In the genomic region with DNA sequence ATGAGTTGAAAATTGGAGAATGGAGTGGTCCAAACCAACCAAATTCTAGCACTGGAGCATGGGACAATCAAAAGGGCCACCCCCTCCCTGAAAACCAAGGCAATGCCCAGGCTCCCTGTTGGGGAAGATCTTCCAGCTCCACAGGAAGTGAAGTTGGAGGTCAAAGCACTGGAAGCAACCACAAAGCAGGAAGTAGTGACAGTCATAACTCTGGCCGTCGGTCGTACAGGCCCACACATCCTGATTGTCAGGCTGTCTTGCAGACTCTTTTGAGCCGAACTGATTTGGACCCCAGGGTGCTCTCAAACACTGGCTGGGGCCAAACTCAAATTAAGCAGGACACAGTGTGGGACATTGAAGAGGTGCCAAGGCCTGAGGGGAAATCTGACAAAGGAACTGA, we compare ENCODE assay signal across 1 cellular context.
TF ChIP-seq lines count a peak whose summit lies in the region.

No MANE protein-coding gene starts in this region.

TF ChIP-seq in GM12878, 131 proteins besides CTCF, POLR2A, EP300 and RAD21:
- TF ChIP-seq CHD4 (IDR thresholded peaks at IDR 0.05) = no peak
- no peak for TF ChIP-seq MYC (IDR thresholded peaks at IDR 0.05; ENCODE audit: insufficient read depth, insufficient read length, insufficient replicate concordance, low read length, severe bottlenecking)
- TF ChIP-seq, protein P1, sequence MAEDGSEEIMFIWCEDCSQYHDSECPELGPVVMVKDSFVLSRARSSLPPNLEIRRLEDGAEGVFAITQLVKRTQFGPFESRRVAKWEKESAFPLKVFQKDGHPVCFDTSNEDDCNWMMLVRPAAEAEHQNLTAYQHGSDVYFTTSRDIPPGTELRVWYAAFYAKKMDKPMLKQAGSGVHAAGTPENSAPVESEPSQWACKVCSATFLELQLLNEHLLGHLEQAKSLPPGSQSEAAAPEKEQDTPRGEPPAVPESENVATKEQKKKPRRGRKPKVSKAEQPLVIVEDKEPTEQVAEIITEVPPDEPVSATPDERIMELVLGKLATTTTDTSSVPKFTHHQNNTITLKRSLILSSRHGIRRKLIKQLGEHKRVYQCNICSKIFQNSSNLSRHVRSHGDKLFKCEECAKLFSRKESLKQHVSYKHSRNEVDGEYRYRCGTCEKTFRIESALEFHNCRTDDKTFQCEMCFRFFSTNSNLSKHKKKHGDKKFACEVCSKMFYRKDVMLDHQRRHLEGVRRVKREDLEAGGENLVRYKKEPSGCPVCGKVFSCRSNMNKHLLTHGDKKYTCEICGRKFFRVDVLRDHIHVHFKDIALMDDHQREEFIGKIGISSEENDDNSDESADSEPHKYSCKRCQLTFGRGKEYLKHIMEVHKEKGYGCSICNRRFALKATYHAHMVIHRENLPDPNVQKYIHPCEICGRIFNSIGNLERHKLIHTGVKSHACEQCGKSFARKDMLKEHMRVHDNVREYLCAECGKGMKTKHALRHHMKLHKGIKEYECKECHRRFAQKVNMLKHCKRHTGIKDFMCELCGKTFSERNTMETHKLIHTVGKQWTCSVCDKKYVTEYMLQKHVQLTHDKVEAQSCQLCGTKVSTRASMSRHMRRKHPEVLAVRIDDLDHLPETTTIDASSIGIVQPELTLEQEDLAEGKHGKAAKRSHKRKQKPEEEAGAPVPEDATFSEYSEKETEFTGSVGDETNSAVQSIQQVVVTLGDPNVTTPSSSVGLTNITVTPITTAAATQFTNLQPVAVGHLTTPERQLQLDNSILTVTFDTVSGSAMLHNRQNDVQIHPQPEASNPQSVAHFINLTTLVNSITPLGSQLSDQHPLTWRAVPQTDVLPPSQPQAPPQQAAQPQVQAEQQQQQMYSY (CRISPR knock-in tag; IDR thresholded peaks at IDR 0.05) = no peak
- TF ChIP-seq IRF4 (IDR thresholded peaks at IDR 0.05; ENCODE audit: low read depth, low read length) = no peak
- TF ChIP-seq RAD51 (IDR thresholded peaks at IDR 0.05) = no peak
- no peak for TF ChIP-seq WRNIP1 (IDR thresholded peaks at IDR 0.05; ENCODE audit: borderline replicate concordance, low read depth, low read length)
- TF ChIP-seq FOXK2 (IDR thresholded peaks at IDR 0.05) = no peak
- TF ChIP-seq MEF2B (IDR thresholded peaks at IDR 0.05; ENCODE audit: partially characterized antibody, poor library complexity, severe bottlenecking) = no peak
- no peak for TF ChIP-seq ZNF24 (IDR thresholded peaks at IDR 0.05)
- no peak for TF ChIP-seq ZBED1 (IDR thresholded peaks at IDR 0.05; ENCODE audit: borderline replicate concordance)
- no peak for TF ChIP-seq MTA2 (IDR thresholded peaks at IDR 0.05; ENCODE audit: low read depth)
- no peak for TF ChIP-seq ZZZ3 (IDR thresholded peaks at IDR 0.05; ENCODE audit: control insufficient read depth, insufficient read length, low read depth)
- TF ChIP-seq ESRRA (IDR thresholded peaks at IDR 0.05; ENCODE audit: low read length) = no peak
- no peak for TF ChIP-seq YBX1 (IDR thresholded peaks at IDR 0.05)
- TF ChIP-seq RB1 (IDR thresholded peaks at IDR 0.05; ENCODE audit: borderline replicate concordance) = no peak
- no peak for TF ChIP-seq EGR1 (IDR thresholded peaks at IDR 0.05; ENCODE audit: borderline replicate concordance in 1 of 2, low read depth in 2 of 2, low read length in 2 of 2)
- TF ChIP-seq, protein P2, sequence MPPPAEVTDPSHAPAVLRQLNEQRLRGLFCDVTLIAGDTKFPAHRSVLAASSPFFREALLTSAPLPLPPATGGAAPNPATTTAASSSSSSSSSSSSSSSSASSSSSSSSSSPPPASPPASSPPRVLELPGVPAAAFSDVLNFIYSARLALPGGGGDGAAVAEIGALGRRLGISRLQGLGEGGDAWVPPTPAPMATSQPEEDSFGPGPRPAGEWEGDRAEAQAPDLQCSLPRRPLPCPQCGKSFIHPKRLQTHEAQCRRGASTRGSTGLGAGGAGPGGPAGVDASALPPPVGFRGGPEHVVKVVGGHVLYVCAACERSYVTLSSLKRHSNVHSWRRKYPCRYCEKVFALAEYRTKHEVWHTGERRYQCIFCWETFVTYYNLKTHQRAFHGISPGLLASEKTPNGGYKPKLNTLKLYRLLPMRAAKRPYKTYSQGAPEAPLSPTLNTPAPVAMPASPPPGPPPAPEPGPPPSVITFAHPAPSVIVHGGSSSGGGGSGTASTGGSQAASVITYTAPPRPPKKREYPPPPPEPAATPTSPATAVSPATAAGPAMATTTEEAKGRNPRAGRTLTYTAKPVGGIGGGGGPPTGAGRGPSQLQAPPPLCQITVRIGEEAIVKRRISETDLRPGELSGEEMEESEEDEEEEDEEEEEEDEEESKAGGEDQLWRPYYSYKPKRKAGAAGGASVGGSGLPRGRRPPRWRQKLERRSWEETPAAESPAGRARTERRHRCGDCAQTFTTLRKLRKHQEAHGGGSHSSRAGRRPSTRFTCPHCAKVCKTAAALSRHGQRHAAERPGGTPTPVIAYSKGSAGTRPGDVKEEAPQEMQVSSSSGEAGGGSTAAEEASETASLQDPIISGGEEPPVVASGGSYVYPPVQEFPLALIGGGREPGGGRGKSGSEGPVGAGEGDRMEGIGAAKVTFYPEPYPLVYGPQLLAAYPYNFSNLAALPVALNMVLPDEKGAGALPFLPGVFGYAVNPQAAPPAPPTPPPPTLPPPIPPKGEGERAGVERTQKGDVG (CRISPR knock-in tag; IDR thresholded peaks at IDR 0.05) = no peak
